ENCODE assay signal across 17 cellular contexts in genomic region chr15:77138167-77138522, GRCh38.
"Had no signal": no experiment of that assay in that cellular context is flagged by ENCODE, and none has a peak within 500 bp of the region (broad histone marks: within the 10 kb centered on the region; RNA-seq: fewer than 3 reads in every experiment).

No MANE protein-coding gene starts in this region.

- FAIRE-seq: keratinocyte had no signal

- H3K27ac ChIP-seq: breast epithelium, epithelial cell of prostate, left ventricle myocardium inferior, VCaP had no signal

- H3K4me3 ChIP-seq: breast epithelium, left ventricle myocardium inferior had no signal

- H3K36me3 ChIP-seq: breast epithelium had no signal

- DNase-seq: activated CD4-positive, alpha-beta memory T cell treated with anti-CD3 and anti-CD28 coated beads for 36 hours; activated gamma-delta T cell; activated T-cell treated with anti-CD3 and anti-CD28 coated beads, Interleukin-2, amount 50 U/mL, for 48 hours; anterior cingulate cortex; effector CD8-positive, alpha-beta T cell; glutamatergic neuron; left ventricle myocardium inferior; mesenchymal stem cell; stimulated activated CD4-positive, alpha-beta T cell treated with anti-CD3 and anti-CD28 coated beads, Interleukin-12 subunit alpha, Interleukin-12 subunit beta, amount 100 ng/mL, for 4 hours; stimulated activated naive CD4-positive, alpha-beta T cell; substantia nigra; T-helper 9 cell had no signal

- H3K27me3 ChIP-seq: breast epithelium had no signal

- H3K4me1 ChIP-seq: breast epithelium, left ventricle myocardium inferior had no signal

- ATAC-seq: sciatic nerve had no signal
